33 cellular contexts compared by ENCODE assay signal in genomic region chr15:50590288-50590687, GRCh38. TPM values are rescaled to one million over a fixed set of nuclear protein-coding genes. Genes with fewer than 3 reads are reported as not detected.
"Had no signal": no experiment of that assay in that cellular context is flagged by ENCODE, and none has a peak within 500 bp of the region (broad histone marks: within the 10 kb centered on the region; RNA-seq: fewer than 3 reads in every experiment).

No MANE protein-coding gene starts in this region.

- H3K9me3 Mint-ChIP-seq: activated CD4-positive, alpha-beta memory T cell treated with anti-CD3 and anti-CD28 coated beads, Interleukin-2, amount 10 ng/mL, durations not matched to agents 7 days and 5 days; activated CD4-positive, alpha-beta T cell treated with anti-CD3 and anti-CD28 coated beads, Interleukin-2, amount 10 ng/mL, durations not matched to agents 7 days and 5 days; activated naive CD4-positive, alpha-beta T cell treated with anti-CD3 and anti-CD28 coated beads, Interleukin-2, amount 50 U/mL, for 72 hours; activated naive CD8-positive, alpha-beta T cell treated with anti-CD3 and anti-CD28 coated beads for 36 hours; activated T-cell treated with anti-CD3 and anti-CD28 coated beads, Interleukin-2, amount 50 U/mL, for 24 hours; activated T-helper 2 cell treated with anti-CD3 and anti-CD28 coated beads, Interferon-gamma antibody, Interleukin-2, Interleukin-4, amounts not matched to agents 10 μg/mL and 5 μg/mL and 100 μg/mL, durations not matched to agents 14 hours and 24 hours and 36 hours; T-cell; WTC11 had no signal

- DNase-seq: activated CD4-positive, alpha-beta memory T cell treated with anti-CD3 and anti-CD28 coated beads, Interleukin-2, amount 10 ng/mL, durations not matched to agents 7 days and 5 days; activated CD4-positive, alpha-beta T cell treated with anti-CD3 and anti-CD28 coated beads for 1 hour; activated CD4-positive, alpha-beta T cell treated with anti-CD3 and anti-CD28 coated beads for 36 hours; activated CD4-positive, alpha-beta T cell treated with anti-CD3 and anti-CD28 coated beads for 48 hours; activated CD4-positive, alpha-beta T cell treated with anti-CD3 and anti-CD28 coated beads, Interleukin-2, amount 10 ng/mL, durations not matched to agents 7 days and 5 days; activated CD4-positive, alpha-beta T cell treated with anti-CD3 and anti-CD28 coated beads, Interleukin-2, amount 50 U/mL, for 48 hours; activated CD4-positive, CD25-positive, alpha-beta regulatory T cell; activated CD8-positive, alpha-beta memory T cell treated with anti-CD3 and anti-CD28 coated beads for 24 hours; activated CD8-positive, alpha-beta memory T cell treated with anti-CD3 and anti-CD28 coated beads, Interleukin-2, amount 10 ng/mL, durations not matched to agents 7 days and 5 days; activated CD8-positive, alpha-beta memory T cell treated with anti-CD3 and anti-CD28 coated beads, Interleukin-2, amount 50 U/mL, for 48 hours; activated CD8-positive, alpha-beta T cell treated with anti-CD3 and anti-CD28 coated beads, Interleukin-2, amount 10 ng/mL, durations not matched to agents 7 days and 5 days; activated effector memory CD4-positive, alpha-beta T cell treated with Interleukin-2 at 50 U/mL for 16 hours; activated gamma-delta T cell; activated naive CD4-positive, alpha-beta T cell treated with anti-CD3 and anti-CD28 coated beads, Interleukin-2, amount 50 U/mL, for 16 hours; activated naive CD4-positive, alpha-beta T cell treated with Interleukin-2 at 50 U/mL for 16 hours; activated naive CD8-positive, alpha-beta T cell treated with anti-CD3 and anti-CD28 coated beads for 36 hours; activated T-cell treated with anti-CD3 and anti-CD28 coated beads, Interleukin-2, amount 50 U/mL, for 24 hours; activated T-cell treated with anti-CD3 and anti-CD28 coated beads, Interleukin-2, amount 50 U/mL, for 48 hours; adrenal gland; amniotic stem cell; aorta; body of pancreas; brain microvascular endothelial cell; central memory CD4-positive, alpha-beta T cell; T-cell; T-helper 17 cell; T-helper 9 cell; WERI-Rb-1 had no signal

- H3K4me1 Mint-ChIP-seq: activated CD4-positive, alpha-beta T cell treated with anti-CD3 and anti-CD28 coated beads for 36 hours; activated CD4-positive, alpha-beta T cell treated with anti-CD3 and anti-CD28 coated beads, Interleukin-2, amount 10 ng/mL, durations not matched to agents 7 days and 5 days; activated naive CD8-positive, alpha-beta T cell treated with anti-CD3 and anti-CD28 coated beads for 36 hours; T-cell; WTC11 had no signal

- H3K27ac ChIP-seq: adrenal gland, body of pancreas, brain microvascular endothelial cell, breast epithelium, WERI-Rb-1 had no signal

- ATAC-seq: activated CD4-positive, alpha-beta T cell treated with anti-CD3 and anti-CD28 coated beads for 36 hours; activated CD4-positive, CD25-positive, alpha-beta regulatory T cell treated with anti-CD3 and anti-CD28 coated beads, Interleukin-2, amount 50 U/mL, for 24 hours; activated CD8-positive, alpha-beta memory T cell treated with anti-CD3 and anti-CD28 coated beads, Interleukin-2, amount 10 ng/mL, durations not matched to agents 7 days and 5 days; activated CD8-positive, alpha-beta T cell treated with anti-CD3 and anti-CD28 coated beads, Interleukin-2, amount 10 ng/mL, durations not matched to agents 7 days and 5 days; activated naive CD4-positive, alpha-beta T cell treated with anti-CD3 and anti-CD28 coated beads, Interleukin-2, amount 50 U/mL, for 72 hours; body of pancreas; T-cell; T-helper 17 cell; WTC11 had no signal

- H3K4me3 Mint-ChIP-seq: activated CD4-positive, alpha-beta memory T cell treated with anti-CD3 and anti-CD28 coated beads, Interleukin-2, amount 10 ng/mL, durations not matched to agents 7 days and 5 days; activated CD4-positive, alpha-beta T cell treated with anti-CD3 and anti-CD28 coated beads for 36 hours; activated CD4-positive, alpha-beta T cell treated with anti-CD3 and anti-CD28 coated beads, Interleukin-2, amount 10 ng/mL, durations not matched to agents 7 days and 5 days; activated CD8-positive, alpha-beta memory T cell treated with anti-CD3 and anti-CD28 coated beads, Interleukin-2, amount 10 ng/mL, durations not matched to agents 7 days and 5 days; activated CD8-positive, alpha-beta T cell treated with anti-CD3 and anti-CD28 coated beads, Interleukin-2, amount 10 ng/mL, durations not matched to agents 7 days and 5 days; activated naive CD8-positive, alpha-beta T cell treated with anti-CD3 and anti-CD28 coated beads for 36 hours; activated T-cell treated with anti-CD3 and anti-CD28 coated beads, Interleukin-2, amount 50 U/mL, for 24 hours; T-cell; T-helper 17 cell; WTC11 had no signal

- H3K27ac Mint-ChIP-seq: activated CD4-positive, alpha-beta memory T cell treated with anti-CD3 and anti-CD28 coated beads, Interleukin-2, amount 10 ng/mL, durations not matched to agents 7 days and 5 days; activated CD4-positive, alpha-beta T cell treated with anti-CD3 and anti-CD28 coated beads for 36 hours; activated CD4-positive, alpha-beta T cell treated with anti-CD3 and anti-CD28 coated beads, Interleukin-2, amount 10 ng/mL, durations not matched to agents 7 days and 5 days; activated CD8-positive, alpha-beta memory T cell treated with anti-CD3 and anti-CD28 coated beads, Interleukin-2, amount 10 ng/mL, durations not matched to agents 7 days and 5 days; activated CD8-positive, alpha-beta T cell treated with anti-CD3 and anti-CD28 coated beads, Interleukin-2, amount 10 ng/mL, durations not matched to agents 7 days and 5 days; activated naive CD4-positive, alpha-beta T cell treated with anti-CD3 and anti-CD28 coated beads, Interleukin-2, amount 50 U/mL, for 72 hours; activated naive CD8-positive, alpha-beta T cell treated with anti-CD3 and anti-CD28 coated beads for 36 hours; activated T-cell treated with anti-CD3 and anti-CD28 coated beads, Interleukin-2, amount 50 U/mL, for 24 hours; activated T-helper 2 cell treated with anti-CD3 and anti-CD28 coated beads, Interferon-gamma antibody, Interleukin-2, Interleukin-4, amounts not matched to agents 10 μg/mL and 5 μg/mL and 100 μg/mL, durations not matched to agents 14 hours and 24 hours and 36 hours; T-cell; T-helper 17 cell; WTC11 had no signal

- H3K27me3 Mint-ChIP-seq: activated CD4-positive, alpha-beta memory T cell treated with anti-CD3 and anti-CD28 coated beads, Interleukin-2, amount 10 ng/mL, durations not matched to agents 7 days and 5 days; activated CD4-positive, alpha-beta T cell treated with anti-CD3 and anti-CD28 coated beads for 36 hours; activated CD4-positive, alpha-beta T cell treated with anti-CD3 and anti-CD28 coated beads, Interleukin-2, amount 10 ng/mL, durations not matched to agents 7 days and 5 days; activated CD8-positive, alpha-beta memory T cell treated with anti-CD3 and anti-CD28 coated beads, Interleukin-2, amount 10 ng/mL, durations not matched to agents 7 days and 5 days; activated naive CD8-positive, alpha-beta T cell treated with anti-CD3 and anti-CD28 coated beads for 36 hours; activated T-cell treated with anti-CD3 and anti-CD28 coated beads, Interleukin-2, amount 50 U/mL, for 24 hours; T-cell; T-helper 17 cell had no signal

- H3K4me3 ChIP-seq: adrenal gland, body of pancreas, breast epithelium had no signal

RNA-seq across cellular contexts. Expression of gene USP50, which starts 43.8 kb away (rescaled TPM):
- total RNA-seq: activated CD4-positive, alpha-beta memory T cell treated with anti-CD3 and anti-CD28 coated beads, Interleukin-2, amount 10 ng/mL, durations not matched to agents 7 days and 5 days; activated CD4-positive, alpha-beta T cell treated with anti-CD3 and anti-CD28 coated beads for 36 hours; activated CD4-positive, alpha-beta T cell treated with anti-CD3 and anti-CD28 coated beads, Interleukin-2, amount 10 ng/mL, durations not matched to agents 7 days and 5 days; activated CD8-positive, alpha-beta memory T cell treated with anti-CD3 and anti-CD28 coated beads, Interleukin-2, amount 10 ng/mL, durations not matched to agents 7 days and 5 days; activated CD8-positive, alpha-beta T cell treated with anti-CD3 and anti-CD28 coated beads, Interleukin-2, amount 10 ng/mL, durations not matched to agents 7 days and 5 days; activated naive CD4-positive, alpha-beta T cell treated with anti-CD3 and anti-CD28 coated beads, Interleukin-2, amount 50 U/mL, for 72 hours; activated naive CD8-positive, alpha-beta T cell treated with anti-CD3 and anti-CD28 coated beads for 36 hours; activated T-helper 2 cell treated with anti-CD3 and anti-CD28 coated beads, Interferon-gamma antibody, Interleukin-2, Interleukin-4, amounts not matched to agents 10 μg/mL and 5 μg/mL and 100 μg/mL, durations not matched to agents 14 hours and 24 hours and 36 hours; body of pancreas; WTC11 had no signal
- polyA plus RNA-seq: adrenal gland, aorta had no signal
